1 cellular context compared by ENCODE assay signal in genomic region chr9:107161338-107161737, GRCh38.
TF ChIP-seq lines count a peak whose summit lies in the region.

No MANE protein-coding gene starts in this region.

TF ChIP-seq in HepG2, 621 proteins besides CTCF, POLR2A, EP300 and RAD21 (continued from another document):
- TF ChIP-seq RNF219 (CRISPR knock-in tag; IDR thresholded peaks at IDR 0.05), result no peak
